Comparison of ENCODE assay signal across 27 cellular contexts in genomic region chr7:151941009-151941408, GRCh38. TPM values are rescaled to one million over a fixed set of nuclear protein-coding genes. Genes with fewer than 3 reads are reported as not detected.
"Had no signal": no experiment of that assay in that cellular context is flagged by ENCODE, and none has a peak within 500 bp of the region (broad histone marks: within the 10 kb centered on the region; RNA-seq: fewer than 3 reads in every experiment).

No MANE protein-coding gene starts in this region.

- H3K27ac Mint-ChIP-seq: naive B cell; nephron; stimulated activated memory B cell treated with anti-CD40 and anti-IgM and Interleukin-4, amounts not matched to agents 10 μg/mL and 1 μg/mL and 100 μg/mL, for 72 hours; stimulated activated naive CD8-positive, alpha-beta T cell treated with anti-CD3 and anti-CD28 coated beads, Interleukin-15, Interleukin-2, amounts not matched to agents 100 ng/mL and 50 ng/mL, for 24 hours had no signal

- H3K4me3 ChIP-seq: esophagus squamous epithelium, lung, psoas muscle, right lobe of liver, spleen, tibial artery, upper lobe of left lung, uterus had no signal

- H3K4me3 Mint-ChIP-seq: naive B cell; nephron; stimulated activated memory B cell treated with anti-CD40 and anti-IgM and Interleukin-4, amounts not matched to agents 10 μg/mL and 1 μg/mL and 100 μg/mL, for 72 hours; stimulated activated naive CD8-positive, alpha-beta T cell treated with anti-CD3 and anti-CD28 coated beads, Interleukin-15, Interleukin-2, amounts not matched to agents 100 ng/mL and 50 ng/mL, for 24 hours had no signal

- H3K9me3 Mint-ChIP-seq: stimulated activated memory B cell treated with anti-CD40 and anti-IgM and Interleukin-4, amounts not matched to agents 10 μg/mL and 1 μg/mL and 100 μg/mL, for 72 hours had no signal

- H3K27ac ChIP-seq: esophagus squamous epithelium, foreskin keratinocyte, neutrophil, psoas muscle, right lobe of liver, spleen, tibial artery, upper lobe of left lung, uterus had no signal

- DNase-seq: dermis blood vessel endothelial cell; esophagus squamous epithelium; foreskin keratinocyte; left colon; mesendoderm; naive B cell; retina; right lobe of liver; spleen; stimulated activated CD4-positive, alpha-beta T cell treated with anti-CD3 and anti-CD28 coated beads, Interleukin-15, amount 100 ng/mL, for 24 hours; stimulated activated CD4-positive, alpha-beta T cell treated with anti-CD3 and anti-CD28 coated beads, Interleukin-1b, Interleukin-23, amount 100 ng/mL, for 48 hours; stimulated activated CD4-positive, alpha-beta T cell treated with anti-CD3 and anti-CD28 coated beads, Interleukin-4, amount 100 ng/mL, for 24 hours; tibial artery had no signal

- H3K36me3 ChIP-seq: esophagus squamous epithelium, neutrophil, right lobe of liver, spleen, tibial artery, upper lobe of left lung, uterus had no signal

- H3K27me3 ChIP-seq: esophagus squamous epithelium, neutrophil, right lobe of liver, spleen, upper lobe of left lung, uterus had no signal

- H3K27me3 Mint-ChIP-seq: stimulated activated memory B cell treated with anti-CD40 and anti-IgM and Interleukin-4, amounts not matched to agents 10 μg/mL and 1 μg/mL and 100 μg/mL, for 72 hours had no signal

- ATAC-seq: left colon; left ventricle myocardium superior; psoas muscle; right lobe of liver; stimulated activated memory B cell treated with anti-CD40 and anti-IgM and Interleukin-4, amounts not matched to agents 10 μg/mL and 1 μg/mL and 100 μg/mL, for 72 hours had no signal

- H3K4me1 Mint-ChIP-seq: nephron had no signal

- H3K4me1 ChIP-seq: esophagus squamous epithelium, foreskin keratinocyte, psoas muscle, right lobe of liver, tibial artery, uterus had no signal

- H3K9me3 ChIP-seq: esophagus squamous epithelium, neutrophil, psoas muscle, right lobe of liver, spleen, tibial artery, upper lobe of left lung, uterus had no signal

- H3K36me3 Mint-ChIP-seq: stimulated activated memory B cell treated with anti-CD40 and anti-IgM and Interleukin-4, amounts not matched to agents 10 μg/mL and 1 μg/mL and 100 μg/mL, for 72 hours had no signal

RNA-seq across cellular contexts. Expression of gene GALNTL5, which starts 15.2 kb away (rescaled TPM):
- total RNA-seq: dermis blood vessel endothelial cell, epithelial cell of proximal tubule, esophagus squamous epithelium, foreskin keratinocyte, kidney epithelial cell, left colon, left ventricle myocardium superior, lung, osteoblast, psoas muscle, right lobe of liver, skeletal muscle tissue, spleen, temporal lobe, upper lobe of left lung, uterus had no signal
- polyA plus RNA-seq: foreskin keratinocyte, lung, psoas muscle, spleen had no signal
